ENCODE assay signal across 8 cellular contexts in genomic region chr6:14129572-14129971, GRCh38. TPM values are rescaled to one million over a fixed set of nuclear protein-coding genes. Genes with fewer than 3 reads are reported as not detected.
A peak's percentile ranks its signal among the peaks of the same experiment; 100 is the strongest.
DNase-seq lines count a peak whose midpoint lies in the region; ATAC-seq and TF ChIP-seq lines count a peak whose summit lies in the region.

No MANE protein-coding gene starts in this region.

- H2AFZ ChIP-seq in DND-41 (ENCODE audit: low read depth, low read length): no peak overlapping the region
- H2AFZ ChIP-seq in osteoblast (ENCODE audit: low read length): no peak overlapping the region

- H3K4me1 Mint-ChIP-seq in activated CD4-positive, alpha-beta memory T cell treated with anti-CD3 and anti-CD28 coated beads for 36 hours (ENCODE audit: low read depth): peaks cover 35% of the 10 kb centered on the region

- H3K4me2 ChIP-seq in DND-41 (ENCODE audit: insufficient read depth, low read length) (no peak overlapping the region), osteoblast (ENCODE audit: insufficient read depth, low read length) (no peak overlapping the region)

- H3K79me2 ChIP-seq in DND-41 (ENCODE audit: insufficient read depth, low read length): peaks cover 5% of the 10 kb centered on the region; the same call in 1 of the 2 replicates
- H3K79me2 ChIP-seq in osteoblast (ENCODE audit: insufficient read depth, low read length): no peaks in the 10 kb centered on the region

- H3K4me3 ChIP-seq in DND-41 (ENCODE audit: low read depth in 1 of 2, low read length in 2 of 2) (no peak overlapping the region), osteoblast (ENCODE audit: insufficient read depth, low read length) (no peak overlapping the region)

- TF ChIP-seq CTCF in DND-41 (IDR thresholded peaks at IDR 0.05; ENCODE audit: borderline replicate concordance, extremely low read depth, low read length, poor library complexity, severe bottlenecking) (peak; percentile 69), osteoblast (IDR thresholded peaks at IDR 0.05; ENCODE audit: extremely low read depth, low read depth, low read length) (peak; percentile 67)

- H4K20me1 ChIP-seq in DND-41 (ENCODE audit: insufficient read depth, low read length): no peaks in the 10 kb centered on the region
- no peaks in the 10 kb centered on the region for H4K20me1 ChIP-seq in osteoblast (ENCODE audit: insufficient read depth, low read length)

- H3K4me3 Mint-ChIP-seq in activated CD4-positive, alpha-beta memory T cell treated with anti-CD3 and anti-CD28 coated beads for 36 hours: no peak overlapping the region

- CTCF ChIA-PET in activated CD4-positive, alpha-beta memory T cell treated with anti-CD3 and anti-CD28 coated beads for 36 hours (lab: Charles Lee): interaction anchor here (1.1 to 1.8 kb wide), 3 partner anchors 14 to 1113 kb away, joined by 3 to 7 read pairs (median 5); no protein-coding TSS in a partner anchor

- H3K9ac ChIP-seq in DND-41 (ENCODE audit: low read depth, low read length): no peak overlapping the region

- H3K27ac ChIP-seq in DND-41 (ENCODE audit: low read length) (no peak overlapping the region), osteoblast (ENCODE audit: low read depth, low read length) (no peak overlapping the region)

- peaks cover 53% of the 10 kb centered on the region for H3K36me3 Mint-ChIP-seq in activated CD4-positive, alpha-beta memory T cell treated with anti-CD3 and anti-CD28 coated beads for 36 hours

- no peaks in the 10 kb centered on the region for H3K27me3 Mint-ChIP-seq in activated CD4-positive, alpha-beta memory T cell treated with anti-CD3 and anti-CD28 coated beads for 36 hours

- intact Hi-C loops in activated CD4-positive, alpha-beta memory T cell treated with anti-CD3 and anti-CD28 coated beads for 36 hours (cut with micrococcal nuclease): loop anchor here (10.0 kb wide), 1 partner anchor 335 kb away; no protein-coding TSS in a partner anchor

- peaks cover 3% of the 10 kb centered on the region; the same call in 1 of the 2 replicates for H3K4me1 ChIP-seq in DND-41 (ENCODE audit: insufficient read depth, low read length)
- H3K4me1 ChIP-seq in osteoblast (ENCODE audit: insufficient read depth, low read length): no peaks in the 10 kb centered on the region

- H3K27ac Mint-ChIP-seq in activated CD4-positive, alpha-beta memory T cell treated with anti-CD3 and anti-CD28 coated beads for 36 hours: no peak overlapping the region

- DNase-seq in DND-41 (peak; percentile 45), NCI-H2029 treated with DMSO at 0.1 percent for 48 hours (lab: John Stamatoyannopoulos, UW) (peak; percentile 37), foreskin melanocyte (peak; percentile 54), osteoblast (ENCODE audit: insufficient read length, low spot score, missing footprints) (peak; percentile 86), NK-92 (lab: John Stamatoyannopoulos, UW; ENCODE audit: unreplicated experiment) (no peak)
- DNase-seq in activated CD4-positive, alpha-beta memory T cell treated with anti-CD3 and anti-CD28 coated beads for 36 hours: peak; percentile 33

- no peaks in the 10 kb centered on the region for H3K9me3 ChIP-seq in DND-41 (ENCODE audit: insufficient read depth, low read length, severe bottlenecking)
- no peaks in the 10 kb centered on the region for H3K9me3 ChIP-seq in osteoblast (ENCODE audit: low read depth, low read length)

- peak; percentile 83 for ATAC-seq in DND-41 (ENCODE audit: insufficient read depth, low read depth)
- ATAC-seq in GM21723 (IDR thresholded peaks at IDR 0.05; ENCODE audit: unreplicated experiment): peak; percentile 77
- no peak for ATAC-seq in HG02623 (IDR thresholded peaks at IDR 0.05; ENCODE audit: unreplicated experiment)

- H3K27me3 ChIP-seq in DND-41 (ENCODE audit: insufficient read depth, low read length, poor library complexity): no peaks in the 10 kb centered on the region
- H3K27me3 ChIP-seq in osteoblast (ENCODE audit: insufficient read depth, low read length): peaks cover 4% of the 10 kb centered on the region

- H3K9me3 Mint-ChIP-seq in activated CD4-positive, alpha-beta memory T cell treated with anti-CD3 and anti-CD28 coated beads for 36 hours: no peaks in the 10 kb centered on the region

- H3K36me3 ChIP-seq in DND-41 (ENCODE audit: insufficient read depth, low read length) (peaks cover 23% of the 10 kb centered on the region), osteoblast (ENCODE audit: insufficient read depth, low read length) (no peaks in the 10 kb centered on the region)

- POLR2A ChIA-PET in activated CD4-positive, alpha-beta memory T cell treated with anti-CD3 and anti-CD28 coated beads for 36 hours (lab: Charles Lee): no interaction called here

RNA-seq across cellular contexts. Expression of gene CD83, which starts 12.0 kb away (rescaled TPM):
- 10 to 100 TPM; 21.8 to 23.0 TPM for total RNA-seq in activated CD4-positive, alpha-beta memory T cell treated with anti-CD3 and anti-CD28 coated beads for 36 hours
- 1.4 and 1.5 TPM in 2 replicates for total RNA-seq in osteoblast
